23 cellular contexts compared by ENCODE assay signal in the genomic region with DNA sequence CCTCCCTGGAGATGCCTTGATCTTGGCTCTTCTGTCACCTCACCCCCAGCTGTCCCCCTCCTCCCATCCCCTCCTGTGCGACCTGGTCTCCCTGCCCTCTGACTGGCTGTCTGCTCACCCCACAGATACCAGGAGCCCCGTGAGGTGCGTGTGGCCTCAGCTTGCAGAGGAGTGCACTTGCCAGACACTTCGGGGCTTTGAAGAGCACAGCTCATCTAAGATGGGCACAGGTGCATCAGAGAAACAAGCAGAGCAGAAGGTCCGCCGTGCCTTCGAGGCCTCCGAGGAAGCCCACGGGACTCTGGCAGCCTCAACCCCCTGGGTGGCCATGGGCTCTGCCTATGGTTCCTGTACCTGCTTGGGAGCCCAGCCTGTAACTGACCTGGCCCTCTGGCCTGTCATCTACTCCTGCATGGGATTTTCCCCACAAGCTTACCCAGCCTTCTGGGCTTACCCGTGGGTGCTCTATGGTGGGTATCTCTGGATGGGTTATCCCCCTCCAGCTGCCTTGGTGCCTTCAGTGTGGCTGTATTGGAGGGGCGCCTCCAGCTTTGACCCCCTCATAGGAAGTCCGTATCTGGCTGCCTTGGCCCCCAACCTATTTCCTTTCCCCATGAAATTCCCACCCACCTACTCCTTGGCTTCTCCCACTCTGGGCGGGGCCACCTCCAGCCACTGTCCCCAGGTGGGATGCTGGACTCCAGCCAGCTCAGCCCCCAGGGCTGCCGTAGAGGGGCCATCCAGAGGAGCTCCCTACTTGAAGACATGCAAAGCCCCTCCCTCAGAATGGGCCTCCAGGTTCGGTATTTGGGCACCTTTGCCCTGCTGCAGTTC. TPM values are rescaled to one million over a fixed set of nuclear protein-coding genes. Genes with fewer than 3 reads are reported as not detected.
"Had no signal": no experiment of that assay in that cellular context is flagged by ENCODE, and none has a peak within 500 bp of the region (broad histone marks: within the 10 kb centered on the region; RNA-seq: fewer than 3 reads in every experiment).

No MANE protein-coding gene starts in this region.

- H3K27me3 ChIP-seq: body of pancreas, neutrophil, testis had no signal

- DNase-seq: activated CD4-positive, alpha-beta T cell treated with anti-CD3 and anti-CD28 coated beads, Interleukin-2, amount 50 U/mL, for 1 hour; activated CD4-positive, CD25-positive, alpha-beta regulatory T cell; activated CD8-positive, alpha-beta memory T cell treated with anti-CD3 and anti-CD28 coated beads, Interleukin-2, amount 50 U/mL, for 4 hours; activated naive CD4-positive, alpha-beta T cell treated with anti-CD3 and anti-CD28 coated beads for 36 hours; activated T-cell treated with anti-CD3 and anti-CD28 coated beads, Interleukin-2, amount 50 U/mL, for 4 hours; body of pancreas; erythroblast; foreskin melanocyte; hypothalamus; left lung; mammary epithelial cell; mucosa of descending colon; naive thymus-derived CD4-positive, alpha-beta T cell; retina; T1000; testis; upper lobe of right lung had no signal

- H3K27ac ChIP-seq: body of pancreas, left lung, neutrophil, testis, upper lobe of right lung had no signal

- ATAC-seq: activated T-cell treated with anti-CD3 and anti-CD28 coated beads, Interleukin-2, amount 50 U/mL, for 4 hours; body of pancreas; left lung; mucosa of descending colon; naive thymus-derived CD4-positive, alpha-beta T cell; upper lobe of right lung had no signal

- H3K36me3 ChIP-seq: left lung, neutrophil, upper lobe of right lung had no signal

- H3K4me1 ChIP-seq: body of pancreas, left lung, testis, upper lobe of right lung had no signal

- H3K4me3 ChIP-seq: body of pancreas, left lung, mucosa of descending colon, testis, upper lobe of right lung had no signal

- FAIRE-seq: endometrium, keratinocyte had no signal

- H3K9me3 ChIP-seq: body of pancreas, mucosa of descending colon, testis, upper lobe of right lung had no signal

RNA-seq across cellular contexts. Expression of gene PRR23E, which starts 3.8 kb away (rescaled TPM):
- total RNA-seq: activated naive CD4-positive, alpha-beta T cell treated with anti-CD3 and anti-CD28 coated beads for 36 hours; activated T-cell treated with anti-CD3 and anti-CD28 coated beads, Interleukin-2, amount 50 U/mL, for 4 hours; body of pancreas; cardiac septum; left lung; mammary epithelial cell; mucosa of descending colon; naive thymus-derived CD4-positive, alpha-beta T cell; skeletal muscle tissue; T-helper 1 cell treated with Interleukin-12 subunit alpha and Interleukin-12 subunit beta and Interleukin-4 antibody, amounts not matched to agents 30 ng/mL and 1 ng/mL, for 36 hours; upper lobe of right lung had no signal
- polyA plus RNA-seq: keratinocyte; mammary epithelial cell; naive thymus-derived CD4-positive, alpha-beta T cell had no signal
